Comparison of ENCODE assay signal across 2 cellular contexts in the genomic region with DNA sequence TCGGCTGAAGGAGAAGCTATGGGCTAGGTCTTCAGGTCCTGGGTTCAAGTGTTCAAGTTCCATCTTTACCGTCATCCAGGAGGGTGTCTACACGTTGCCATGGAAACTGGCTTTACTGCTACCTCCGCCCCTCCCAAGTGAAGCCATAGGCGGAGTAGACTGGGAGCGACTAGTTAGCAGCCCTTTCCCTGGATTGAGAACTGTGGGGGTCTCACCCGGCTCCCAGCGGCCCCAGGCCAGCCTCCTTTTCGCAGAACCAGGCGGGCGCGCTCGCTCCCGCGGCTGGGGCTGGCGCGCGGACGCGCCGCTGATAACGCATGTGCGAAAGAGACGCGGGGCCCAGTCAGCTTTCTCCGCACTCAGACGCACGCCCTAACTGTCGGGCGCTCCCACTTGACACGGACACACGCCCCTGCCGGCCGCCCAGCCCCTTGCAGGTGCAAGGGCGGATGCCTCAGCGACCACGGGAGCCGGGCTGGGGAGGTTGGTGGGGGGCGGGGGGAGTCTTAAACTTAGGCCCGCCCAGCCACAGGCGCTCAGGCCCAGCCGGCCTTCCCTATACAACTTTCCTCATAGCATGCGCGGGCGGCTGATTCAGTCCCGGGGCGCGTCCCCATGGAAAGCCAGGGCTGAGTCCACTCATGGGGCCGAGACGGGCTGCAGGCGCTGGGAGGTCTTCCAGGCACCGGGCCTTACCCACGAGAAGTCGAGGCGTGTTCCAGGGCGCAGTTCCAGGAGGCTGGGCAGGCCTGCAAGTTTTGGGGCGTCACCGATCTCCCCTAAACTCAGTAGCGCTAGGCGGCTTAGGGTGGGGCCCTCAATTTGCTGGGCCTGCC.
TF ChIP-seq lines count a peak whose summit lies in the region.

No MANE protein-coding gene starts in this region.

TF ChIP-seq in GM23338, 12 proteins besides CTCF, POLR2A, EP300 and RAD21:
- TF ChIP-seq POLR2AphosphoS5 (IDR thresholded peaks at IDR 0.05; ENCODE audit: low read depth): peak; percentile 54
- TF ChIP-seq CREB1 (CRISPR knock-in tag; IDR thresholded peaks at IDR 0.05; ENCODE audit: low read depth): peak; percentile 63
- TF ChIP-seq ETS1 (IDR thresholded peaks at IDR 0.05): no peak
TF ChIP-seq in GM23338: peak in this region for 2.

TF ChIP-seq in H1, 55 proteins besides CTCF, POLR2A, EP300 and RAD21:
- TF ChIP-seq NANOG (IDR thresholded peaks at IDR 0.05; ENCODE audit: insufficient read depth, low read depth, low read length, poor library complexity, severe bottlenecking): no peak
- TF ChIP-seq SIN3A (conservative IDR thresholded peaks at IDR 0.05 in 1 of 2, IDR thresholded peaks at IDR 0.05 in 1 of 2; ENCODE audit: low read depth in 1 of 2, low read length in 2 of 2): peak; percentile 75 to 88; a peak in 1 of 4 replicates
- TF ChIP-seq ZNF274 (IDR thresholded peaks at IDR 0.05; ENCODE audit: borderline replicate concordance, extremely low read depth, low read length): no peak
- no peak for TF ChIP-seq SUZ12 (IDR thresholded peaks at IDR 0.05; ENCODE audit: low read length)
- peak; percentile 78 for TF ChIP-seq CREB1 (IDR thresholded peaks at IDR 0.05)
- peak; percentile 52; the same call in 1 of the 2 replicates for TF ChIP-seq GABPA (IDR thresholded peaks at IDR 0.05; ENCODE audit: borderline replicate concordance, insufficient read depth, low read length)
- no peak for TF ChIP-seq ATF2 (IDR thresholded peaks at IDR 0.05; ENCODE audit: low read length)
- TF ChIP-seq TEAD4 (IDR thresholded peaks at IDR 0.05; ENCODE audit: low read depth, low read length): peak; percentile 39; the same call in 1 of the 2 replicates
- TF ChIP-seq CHD7 (IDR thresholded peaks at IDR 0.05; ENCODE audit: insufficient replicate concordance, low read length): no peak
- TF ChIP-seq MAFK (IDR thresholded peaks at IDR 0.05; ENCODE audit: low read depth, low read length): no peak
- no peak for TF ChIP-seq JUND (IDR thresholded peaks at IDR 0.05; ENCODE audit: low read length)
- TF ChIP-seq BCL11A (IDR thresholded peaks at IDR 0.05; ENCODE audit: low read depth in 2 of 2, low read length in 2 of 2): no peak
- no peak for TF ChIP-seq RNF2 (IDR thresholded peaks at IDR 0.05; ENCODE audit: borderline replicate concordance, low read depth, low read length, missing control alignments, poor library complexity, severe bottlenecking)
- TF ChIP-seq MAX (IDR thresholded peaks at IDR 0.05): peak; percentile 74
- TF ChIP-seq SP1 (IDR thresholded peaks at IDR 0.05; ENCODE audit: low read depth, low read length): no peak
- no peak for TF ChIP-seq POU5F1 (IDR thresholded peaks at IDR 0.05; ENCODE audit: low read depth, low read length)
- peak; percentile 54 for TF ChIP-seq BACH1 (IDR thresholded peaks at IDR 0.05; ENCODE audit: low read length)
- TF ChIP-seq CEBPB (IDR thresholded peaks at IDR 0.05; ENCODE audit: low read depth, low read length): no peak
- 0 out of 2 replicates have a peak, but pooled peaks have one; percentile 6 for TF ChIP-seq ATF3 (IDR thresholded peaks at IDR 0.05; ENCODE audit: insufficient read depth, low read depth, low read length)
- TF ChIP-seq RBBP5 (IDR thresholded peaks at IDR 0.05; ENCODE audit: borderline replicate concordance, low read depth, low read length): 0 out of 2 replicates have a peak, but pooled peaks have one; percentile 65
- peak; percentile 41 for TF ChIP-seq TAF7 (optimal IDR thresholded peaks at IDR 0.05; ENCODE audit: borderline replicate concordance, low read depth, low read length)
- peak in 1 of 2 experiments; percentile 32; a peak in 1 of 4 replicates for TF ChIP-seq HDAC2 (IDR thresholded peaks at IDR 0.05; ENCODE audit: borderline replicate concordance in 1 of 2, low read depth in 2 of 2, low read length in 2 of 2)
- TF ChIP-seq SP2 (IDR thresholded peaks at IDR 0.05; ENCODE audit: low read length): no peak
- no peak for TF ChIP-seq CTBP2 (IDR thresholded peaks at IDR 0.05; ENCODE audit: borderline replicate concordance, insufficient read depth, insufficient read length, low read length)
